29 cellular contexts compared by ENCODE assay signal in genomic region chr2:31038385-31038784, GRCh38.
A peak's percentile ranks its signal among the peaks of the same experiment; 100 is the strongest.
DNase-seq lines count a peak whose midpoint lies in the region; ATAC-seq, FAIRE-seq and TF ChIP-seq lines count a peak whose summit lies in the region.
"Had no signal": no experiment of that assay in that cellular context is flagged by ENCODE, and none has a peak within 500 bp of the region (broad histone marks: within the 10 kb centered on the region; RNA-seq: fewer than 3 reads in every experiment).

No MANE protein-coding gene starts in this region.

- H3K27me3 Mint-ChIP-seq in endothelial cell (ENCODE audit: unreplicated experiment): peaks cover 3% of the 10 kb centered on the region
- H3K27me3 Mint-ChIP-seq: stimulated activated memory B cell treated with anti-CD40 and anti-IgM and Interleukin-4, amounts not matched to agents 10 μg/mL and 1 μg/mL and 100 μg/mL, for 72 hours had no signal

- in situ Hi-C loops in HepG2 (cut with HindIII; ENCODE audit: extremely low pct_ligation_motif_present, low pct_unique_long_range_greater_than_20kb): no loop called here

- H3K4me2 ChIP-seq in HepG2 (ENCODE audit: low read depth, low read length): no peak overlapping the region

- H3K4me3 ChIP-seq in HepG2 (replicated peaks in 1 of 3; ENCODE audit: insufficient read depth in 1 of 3, low read depth in 2 of 3, low read length in 3 of 3) (no peak overlapping the region), right lobe of liver (no peak overlapping the region), NB4 (ENCODE audit: low read depth, low read length) (no peak overlapping the region)
- H3K4me3 ChIP-seq: lower lobe of right lung, prostate gland, uterus had no signal

- 17% methylated on average over 4 of the region's 4 CpGs for WGBS in HepG2 (ENCODE audit: low lambda C conversion rate)
- 46% methylated on average over 2 of the region's 4 CpGs for WGBS in right lobe of liver (ENCODE audit: insufficient coverage, low coverage, low lambda C conversion rate, missing lambda C conversion rate)

- no TSS peak for BruUV-seq in HepG2 (replicated peaks; lab: Mats Ljungman, UMichigan)

- TF ChIP-seq CTCF in HepG2 (CRISPR knock-in tag; IDR thresholded peaks at IDR 0.05): no peak
- no peak for TF ChIP-seq CTCF in right lobe of liver (IDR thresholded peaks at IDR 0.05)
- peak; percentile 9 for TF ChIP-seq CTCF in NB4 (IDR thresholded peaks at IDR 0.05; ENCODE audit: low read depth, low read length)
- peak; percentile 21 for TF ChIP-seq CTCF in endothelial cell (IDR thresholded peaks at IDR 0.05; ENCODE audit: unreplicated experiment)

- TF ChIP-seq POLR2A in HepG2 (IDR thresholded peaks at IDR 0.05; ENCODE audit: insufficient read depth in 1 of 2, low read depth in 2 of 2, low read length in 2 of 2) (no peak), right lobe of liver (IDR thresholded peaks at IDR 0.05) (no peak), NB4 (IDR thresholded peaks at IDR 0.05; ENCODE audit: extremely low read depth, insufficient read length) (no peak)

- no peak overlapping the region for H3K27ac Mint-ChIP-seq in endothelial cell (ENCODE audit: unreplicated experiment)
- H3K27ac Mint-ChIP-seq: activated naive CD8-positive, alpha-beta T cell; activated T-helper 2 cell treated with anti-CD3 and anti-CD28 coated beads, Interferon-gamma antibody, Interleukin-2, Interleukin-4, amounts not matched to agents 10 μg/mL and 5 μg/mL and 100 μg/mL, durations not matched to agents 14 hours and 24 hours and 36 hours; CD4-positive, alpha-beta memory T cell; stimulated activated memory B cell treated with anti-CD40 and anti-IgM and Interleukin-4, amounts not matched to agents 10 μg/mL and 1 μg/mL and 100 μg/mL, for 72 hours; T-helper 1 cell treated with Interleukin-12 subunit alpha and Interleukin-12 subunit beta and Interleukin-4 antibody, amounts not matched to agents 30 μg/mL and 1 μg/mL, for 36 hours had no signal

- H3K4me3 Mint-ChIP-seq in endothelial cell (ENCODE audit: unreplicated experiment): no peak overlapping the region
- H3K4me3 Mint-ChIP-seq: activated naive CD8-positive, alpha-beta T cell; CD4-positive, alpha-beta memory T cell; stimulated activated memory B cell treated with anti-CD40 and anti-IgM and Interleukin-4, amounts not matched to agents 10 μg/mL and 1 μg/mL and 100 μg/mL, for 72 hours; T-helper 1 cell treated with Interleukin-12 subunit alpha and Interleukin-12 subunit beta and Interleukin-4 antibody, amounts not matched to agents 30 μg/mL and 1 μg/mL, for 36 hours had no signal

- H3K9me3 Mint-ChIP-seq in endothelial cell (ENCODE audit: unreplicated experiment): peaks cover 8% of the 10 kb centered on the region

- peaks cover 3% of the 10 kb centered on the region for H3K4me1 Mint-ChIP-seq in endothelial cell (ENCODE audit: unreplicated experiment)
- H3K4me1 Mint-ChIP-seq: CD4-positive, alpha-beta memory T cell; stimulated activated memory B cell treated with anti-CD40 and anti-IgM and Interleukin-4, amounts not matched to agents 10 μg/mL and 1 μg/mL and 100 μg/mL, for 72 hours had no signal

- CTCF ChIA-PET in HepG2 (lab: Yijun Ruan, JAX; ENCODE audit: low intra/inter-chr PET ratio, low total read pairs): interaction anchor here (1.2 kb wide), 1 partner anchor 325 kb away, joined by 3 read pairs; no protein-coding TSS in a partner anchor

- intact Hi-C loops in HepG2 (cut with micrococcal nuclease; ENCODE audit: unreplicated experiment) (no loop called here), right lobe of liver (cut with DNase I) (no loop called here)

- H3K36me3 ChIP-seq in HepG2 (replicated peaks in 1 of 2; ENCODE audit: control insufficient read depth in 1 of 2, insufficient read depth in 2 of 2, low read length in 2 of 2) (no peaks in the 10 kb centered on the region), right lobe of liver (no peaks in the 10 kb centered on the region)
- H3K36me3 ChIP-seq: lower lobe of right lung, prostate gland, uterus had no signal

- H3K79me2 ChIP-seq in HepG2 (ENCODE audit: insufficient read depth, low read length): no peaks in the 10 kb centered on the region

- H3K27me3 ChIP-seq in HepG2 (ENCODE audit: control insufficient read depth in 1 of 2, insufficient read depth in 2 of 2, low read length in 2 of 2) (no peaks in the 10 kb centered on the region), right lobe of liver (no peaks in the 10 kb centered on the region)
- H3K27me3 ChIP-seq: uterus had no signal

- no peak for TF ChIP-seq RAD21 in HepG2 (CRISPR knock-in tag; IDR thresholded peaks at IDR 0.05)

- no peak overlapping the region for H3K27ac ChIP-seq in HepG2 (ENCODE audit: extremely low read length, insufficient read depth, low read length)
- H3K27ac ChIP-seq in right lobe of liver: no peak overlapping the region
- H3K27ac ChIP-seq: epithelial cell of prostate, lower lobe of right lung, prostate gland, uterus had no signal

- DNase-seq in HepG2 (ENCODE audit: low spot score) (peak; percentile 10), right lobe of liver (no peak), NB4 (ENCODE audit: low read depth) (peak; percentile 20), endothelial cell (ENCODE audit: low spot score) (peak; percentile 45), NCI-H2029 (lab: John Stamatoyannopoulos, UW) (no peak), SK-N-DZ (ENCODE audit: low spot score) (no peak), NCI-H526 treated with DMSO at 0.1 percent for 48 hours (lab: John Stamatoyannopoulos, UW) (no peak)
- DNase-seq: activated CD8-positive, alpha-beta memory T cell treated with anti-CD3 and anti-CD28 coated beads, Interleukin-2, amount 50 U/mL, for 48 hours; CD4-positive, alpha-beta memory T cell; cerebellar nuclear complex; DMS153; foreskin fibroblast; lower lobe of right lung; NCI-H1417; NCI-H2171 treated with DMSO at 0.1 percent for 48 hours; NCI-H524 treated with DMSO at 0.1 percent for 48 hours; OCI-M1; Right ventricle myocardium superior; stimulated activated CD4-positive, alpha-beta T cell treated with anti-CD3 and anti-CD28 coated beads, Interleukin-1b, Interleukin-23, amount 100 ng/mL, for 48 hours; uterus had no signal

- no peak for FAIRE-seq in HepG2 (lab: Jason Lieb, UNC)
- FAIRE-seq: astrocyte, keratinocyte had no signal

- no peak overlapping the region for H3K9ac ChIP-seq in HepG2 (ENCODE audit: insufficient read depth, low read depth, low read length)

- no peak overlapping the region for H2AFZ ChIP-seq in HepG2 (ENCODE audit: low read length)

- no peaks in the 10 kb centered on the region for H3K4me1 ChIP-seq in HepG2 (ENCODE audit: insufficient read depth, low read length)
- H3K4me1 ChIP-seq in right lobe of liver: no peaks in the 10 kb centered on the region
- H3K4me1 ChIP-seq: lower lobe of right lung, prostate gland, uterus had no signal

- POLR2A ChIA-PET in HepG2 (lab: Yijun Ruan, JAX): no interaction called here

- no peaks in the 10 kb centered on the region for H4K20me1 ChIP-seq in HepG2 (ENCODE audit: insufficient read depth, low read length)

- H3K36me3 Mint-ChIP-seq in endothelial cell (ENCODE audit: low read depth, unreplicated experiment): peaks cover 4% of the 10 kb centered on the region
- H3K36me3 Mint-ChIP-seq: activated naive CD8-positive, alpha-beta T cell; CD4-positive, alpha-beta memory T cell had no signal

- H3K9me3 ChIP-seq in HepG2 (ENCODE audit: low read length) (peaks cover 22% of the 10 kb centered on the region), right lobe of liver (peaks cover 0 to 10% (median 0%) of the 10 kb centered on the region in 4 donors)
- H3K9me3 ChIP-seq: prostate gland had no signal

- ATAC-seq in HepG2 (no peak), right lobe of liver (no peak), HG03045 (IDR thresholded peaks at IDR 0.05; ENCODE audit: unreplicated experiment) (no peak)
- ATAC-seq: lower lobe of right lung; stimulated activated memory B cell treated with anti-CD40 and anti-IgM and Interleukin-4, amounts not matched to agents 10 μg/mL and 1 μg/mL and 100 μg/mL, for 72 hours had no signal

- TF ChIP-seq EP300 in HepG2 (IDR thresholded peaks at IDR 0.05; ENCODE audit: low read depth in 2 of 2, low read length in 2 of 2) (no peak), HepG2 (CRISPR knock-in tag; IDR thresholded peaks at IDR 0.05; ENCODE audit: borderline replicate concordance) (no peak)

TF ChIP-seq in HepG2, 621 proteins besides CTCF, POLR2A, EP300 and RAD21:
- no peak for TF ChIP-seq ZBTB7A (CRISPR knock-in tag; IDR thresholded peaks at IDR 0.05)
- no peak for TF ChIP-seq NR3C1 (CRISPR knock-in tag; IDR thresholded peaks at IDR 0.05)
- no peak for TF ChIP-seq ZNF264 (CRISPR knock-in tag; IDR thresholded peaks at IDR 0.05)
- no peak for TF ChIP-seq MEIS1 (CRISPR knock-in tag; IDR thresholded peaks at IDR 0.05; ENCODE audit: borderline replicate concordance)
- TF ChIP-seq ZNF781 (CRISPR knock-in tag; IDR thresholded peaks at IDR 0.05; ENCODE audit: borderline replicate concordance, not compliant biosample characterization): no peak
- no peak for TF ChIP-seq PHF8 (CRISPR knock-in tag; IDR thresholded peaks at IDR 0.05)
- no peak for TF ChIP-seq ZNF652 (CRISPR knock-in tag; IDR thresholded peaks at IDR 0.05; ENCODE audit: borderline replicate concordance, low read depth)
- TF ChIP-seq ZEB1 (IDR thresholded peaks at IDR 0.05; ENCODE audit: insufficient replicate concordance, low read depth): no peak

Comparison
In these comparisons a context has a peak if more than half of its experiments do, and no peak if none do; other contexts are left out.
1. DNase-seq: peak in HepG2 (single experiment), NB4 (single experiment) and endothelial cell (single experiment); none in right lobe of liver (0 of 3), NCI-H2029 (single experiment), SK-N-DZ (single experiment) and NCI-H526 treated with DMSO at 0.1 percent for 48 hours (single experiment).
2. CTCF ChIP-seq: peak in NB4 (single experiment) and endothelial cell (single experiment); none in HepG2 (single experiment) and right lobe of liver (0 of 4).